ENCODE assay signal across 15 cellular contexts in the genomic region with DNA sequence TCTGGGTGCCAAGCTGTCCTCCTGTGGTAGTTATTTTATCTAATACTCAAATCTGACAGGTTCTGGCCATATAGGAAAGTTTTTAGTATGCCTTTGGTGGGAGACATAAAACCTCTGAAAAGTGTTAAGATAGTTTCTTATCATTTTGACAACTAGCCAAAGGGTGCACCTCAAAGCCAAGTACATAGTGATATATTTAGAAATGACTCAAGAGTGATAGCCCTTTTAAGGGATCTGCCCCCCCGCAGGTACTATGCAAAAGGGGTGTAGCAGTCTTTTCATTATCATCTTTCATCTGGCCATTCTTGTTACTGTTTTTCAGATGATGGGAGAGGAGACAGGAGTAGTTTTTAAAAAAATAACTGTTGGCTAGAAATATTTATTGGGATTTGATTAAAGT. TPM values are rescaled to one million over a fixed set of nuclear protein-coding genes. Genes with fewer than 3 reads are reported as not detected.
A peak's percentile ranks its signal among the peaks of the same experiment; 100 is the strongest.
DNase-seq lines count a peak whose midpoint lies in the region; ATAC-seq, FAIRE-seq and TF ChIP-seq lines count a peak whose summit lies in the region.
"Had no signal": no experiment of that assay in that cellular context is flagged by ENCODE, and none has a peak within 500 bp of the region (broad histone marks: within the 10 kb centered on the region; RNA-seq: fewer than 3 reads in every experiment).

No MANE protein-coding gene starts in this region.

- H3K9me3 Mint-ChIP-seq in astrocyte (ENCODE audit: unreplicated experiment) (no peaks in the 10 kb centered on the region), mesothelial cell of epicardium (no peaks in the 10 kb centered on the region)
- no peaks in the 10 kb centered on the region for H3K9me3 Mint-ChIP-seq in activated naive CD8-positive, alpha-beta T cell treated with anti-CD3 and anti-CD28 coated beads for 36 hours
- H3K9me3 Mint-ChIP-seq: activated T-helper 1 cell treated with anti-CD3 and anti-CD28 coated beads, Interleukin-12 subunit alpha, Interleukin-12 subunit beta, Interleukin-2, Interleukin-4 antibody, amounts not matched to agents 30 ng/mL and 10 ng/mL and 1 ng/mL, durations not matched to agents 14 hours and 24 hours and 36 hours had no signal

- peak overlapping the region; percentile 94 to 99 (median 96) for H3K27ac ChIP-seq in heart left ventricle
- peak overlapping the region; percentile 99 for H3K27ac ChIP-seq in astrocyte (ENCODE audit: low read depth, low read length)
- peak overlapping the region; percentile 98 to 99 for H3K27ac ChIP-seq in tibial artery
- H3K27ac ChIP-seq: neutrophil had no signal

- no peak overlapping the region for H2AFZ ChIP-seq in astrocyte (ENCODE audit: low read depth, low read length)

- ATAC-seq in heart left ventricle (peak in 1 of 4 donors; percentile 12), Right ventricle myocardium superior (ENCODE audit: poor library complexity) (no peak)

- no peaks in the 10 kb centered on the region for H4K20me1 ChIP-seq in astrocyte (ENCODE audit: insufficient read depth, low read length)

- H3K9me3 ChIP-seq in heart left ventricle (no peaks in the 10 kb centered on the region), astrocyte (ENCODE audit: insufficient read depth, low read depth, low read length) (no peaks in the 10 kb centered on the region), tibial artery (no peaks in the 10 kb centered on the region)
- H3K9me3 ChIP-seq: neutrophil had no signal

- DNase-seq in heart left ventricle (peak in 2 of 5 donors; percentile 26 to 43), Right ventricle myocardium superior (no peak), astrocyte (ENCODE audit: low read depth) (peak; percentile 65), mesothelial cell of epicardium (ENCODE audit: low spot score in 2 of 2, unreplicated experiment in 2 of 2) (no peak), tibial artery (no peak), mucosa of gallbladder (ENCODE audit: low spot score) (no peak), NCI-H2081 treated with DMSO at 0.1 percent for 48 hours (lab: John Stamatoyannopoulos, UW) (no peak)
- DNase-seq in activated naive CD8-positive, alpha-beta T cell treated with anti-CD3 and anti-CD28 coated beads for 36 hours = no peak
- DNase-seq: aorta; NCI-H1105 treated with DMSO at 0.1 percent for 48 hours; NCI-H345; stimulated activated CD4-positive, alpha-beta T cell treated with anti-CD3 and anti-CD28 coated beads, Interleukin-15, amount 100 ng/mL, for 24 hours had no signal

- intact Hi-C loops in heart left ventricle (cut with DNase I) = loop anchor here in 9 of 10 donors (2.0 to 10.0 kb wide), 10 partner anchors 48 to 147 kb away; no protein-coding TSS in a partner anchor
- intact Hi-C loops in Right ventricle myocardium superior (cut with DNase I) = loop anchor here (5.0 to 10.0 kb wide), 4 partner anchors 51 to 142 kb away; no protein-coding TSS in a partner anchor
- intact Hi-C loops in tibial artery (cut with DNase I; ENCODE audit: low total_unique reads) = loop anchor here (5.0 to 10.0 kb wide), 3 partner anchors 51 to 127 kb away; no protein-coding TSS in a partner anchor

- H3K27me3 Mint-ChIP-seq in astrocyte (ENCODE audit: low read depth, unreplicated experiment) = no peaks in the 10 kb centered on the region
- no peaks in the 10 kb centered on the region for H3K27me3 Mint-ChIP-seq in mesothelial cell of epicardium (ENCODE audit: low read depth)
- peaks cover 25% of the 10 kb centered on the region for H3K27me3 Mint-ChIP-seq in activated naive CD8-positive, alpha-beta T cell treated with anti-CD3 and anti-CD28 coated beads for 36 hours

- 8 to 23% (median 12%) methylated on average over 1 of the region's 1 CpG for WGBS in heart left ventricle, 4 donors

- H3K36me3 Mint-ChIP-seq in astrocyte (ENCODE audit: low read depth, unreplicated experiment) = peaks cover 8% of the 10 kb centered on the region
- no peaks in the 10 kb centered on the region for H3K36me3 Mint-ChIP-seq in mesothelial cell of epicardium
- H3K36me3 Mint-ChIP-seq in activated naive CD8-positive, alpha-beta T cell treated with anti-CD3 and anti-CD28 coated beads for 36 hours = no peaks in the 10 kb centered on the region

- H3K36me3 ChIP-seq in heart left ventricle (no peaks in the 10 kb centered on the region), astrocyte (ENCODE audit: insufficient read depth, low read length) (no peaks in the 10 kb centered on the region), tibial artery (no peaks in the 10 kb centered on the region)
- H3K36me3 ChIP-seq: neutrophil had no signal

- no peak for TF ChIP-seq POLR2A in heart left ventricle (IDR thresholded peaks at IDR 0.05)

- H3K9ac ChIP-seq in astrocyte (ENCODE audit: low read length) = peak overlapping the region; percentile 99

- H3K4me1 Mint-ChIP-seq in astrocyte (ENCODE audit: low read depth, unreplicated experiment) (peaks cover 57% of the 10 kb centered on the region), mesothelial cell of epicardium (peaks cover 59% of the 10 kb centered on the region)
- peaks cover 11% of the 10 kb centered on the region for H3K4me1 Mint-ChIP-seq in activated naive CD8-positive, alpha-beta T cell treated with anti-CD3 and anti-CD28 coated beads for 36 hours

- TF ChIP-seq CTCF in heart left ventricle (IDR thresholded peaks at IDR 0.05) = no peak
- TF ChIP-seq CTCF in astrocyte (IDR thresholded peaks at IDR 0.05; ENCODE audit: insufficient read depth, low read depth, low read length) = no peak
- no peak for TF ChIP-seq CTCF in mesothelial cell of epicardium (IDR thresholded peaks at IDR 0.05; ENCODE audit: unreplicated experiment)
- no peak for TF ChIP-seq CTCF in tibial artery (IDR thresholded peaks at IDR 0.05)

- H3K4me1 ChIP-seq in heart left ventricle (peaks cover 5 to 78% (median 69%) of the 10 kb centered on the region in 12 donors), astrocyte (ENCODE audit: insufficient read depth, low read length) (peaks cover 51% of the 10 kb centered on the region), tibial artery (peaks cover 0 to 74% (median 49%) of the 10 kb centered on the region in 4 donors)

- H3K4me2 ChIP-seq in astrocyte (ENCODE audit: low read length) = peak overlapping the region; percentile 95

- no peak for FAIRE-seq in astrocyte (lab: Jason Lieb, UNC)
- FAIRE-seq: RCC 7860 had no signal

- H3K4me3 ChIP-seq in heart left ventricle = peak overlapping the region in 6 of 12 donors; percentile 5 to 83 (median 18)
- no peak overlapping the region for H3K4me3 ChIP-seq in astrocyte (ENCODE audit: insufficient read depth, low read depth, low read length)
- H3K4me3 ChIP-seq in tibial artery = peak overlapping the region; percentile 81 to 84

- H3K27ac Mint-ChIP-seq in astrocyte (ENCODE audit: unreplicated experiment) (peak overlapping the region; percentile 91), mesothelial cell of epicardium (peak overlapping the region; percentile 97)
- H3K27ac Mint-ChIP-seq in activated naive CD8-positive, alpha-beta T cell treated with anti-CD3 and anti-CD28 coated beads for 36 hours = no peak overlapping the region
- H3K27ac Mint-ChIP-seq: activated T-helper 1 cell treated with anti-CD3 and anti-CD28 coated beads, Interleukin-12 subunit alpha, Interleukin-12 subunit beta, Interleukin-2, Interleukin-4 antibody, amounts not matched to agents 30 ng/mL and 10 ng/mL and 1 ng/mL, durations not matched to agents 14 hours and 24 hours and 36 hours had no signal

- peak overlapping the region; percentile 99 for H3K4me3 Mint-ChIP-seq in astrocyte (ENCODE audit: unreplicated experiment)
- no peak overlapping the region for H3K4me3 Mint-ChIP-seq in mesothelial cell of epicardium
- H3K4me3 Mint-ChIP-seq in activated naive CD8-positive, alpha-beta T cell treated with anti-CD3 and anti-CD28 coated beads for 36 hours = no peak overlapping the region
- H3K4me3 Mint-ChIP-seq: activated T-helper 1 cell treated with anti-CD3 and anti-CD28 coated beads, Interleukin-12 subunit alpha, Interleukin-12 subunit beta, Interleukin-2, Interleukin-4 antibody, amounts not matched to agents 30 ng/mL and 10 ng/mL and 1 ng/mL, durations not matched to agents 14 hours and 24 hours and 36 hours had no signal

- peaks cover 92% of the 10 kb centered on the region for H3K79me2 ChIP-seq in astrocyte (ENCODE audit: insufficient read depth, low read length)

- H3K27me3 ChIP-seq in heart left ventricle (peaks cover 0 to 5% (median 0%) of the 10 kb centered on the region in 9 donors), astrocyte (ENCODE audit: insufficient read depth, low read length) (no peaks in the 10 kb centered on the region), tibial artery (no peaks in the 10 kb centered on the region)

RNA-seq across cellular contexts. Expression of gene PHLDB2, which starts 4.9 kb away (rescaled TPM):
- total RNA-seq in heart left ventricle (100 to 1,000 TPM in 8 of 9 donors, 10 to 100 TPM in 1; 85.1 to 280 (median 121) TPM), Right ventricle myocardium superior (122 TPM), astrocyte (170 and 171 TPM in 2 replicates), mesothelial cell of epicardium (32.4 to 37.2 TPM (median 36.0 TPM) in 3 replicates), mucosa of gallbladder (36.4 TPM)
- 10 to 100 TPM; 59.0 to 87.2 TPM for polyA plus RNA-seq in heart left ventricle
- total RNA-seq in activated naive CD8-positive, alpha-beta T cell treated with anti-CD3 and anti-CD28 coated beads for 36 hours = 1 to 10 TPM; 2.3 to 2.5 TPM
